ENCODE assay signal across 8 cellular contexts in the genomic region with DNA sequence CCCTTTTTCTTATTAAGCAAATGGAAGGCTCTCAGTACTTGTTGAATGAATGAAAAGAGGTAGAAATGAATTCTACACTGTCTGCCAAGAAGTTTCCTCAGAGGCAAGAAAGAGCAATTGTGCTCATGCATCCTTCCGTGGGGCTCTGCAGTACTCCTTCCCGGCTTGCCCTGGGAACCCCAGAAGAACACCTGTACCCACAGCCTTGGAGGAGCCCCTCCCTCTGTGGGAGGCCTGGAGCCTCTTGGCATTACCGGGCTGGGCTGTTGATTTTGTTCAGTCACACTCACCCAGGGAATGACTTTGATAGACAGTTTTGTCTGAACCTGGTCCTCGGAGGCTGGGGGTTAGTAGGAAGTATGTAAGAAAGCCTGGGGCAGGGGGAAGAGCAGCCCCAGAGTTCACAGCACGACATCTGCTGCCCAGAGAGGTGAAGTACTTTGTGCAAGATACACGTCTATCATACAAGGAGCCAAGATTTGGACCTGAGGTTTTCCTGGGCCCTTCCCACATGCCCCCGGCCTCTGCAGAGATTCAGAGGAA.
DNase-seq lines count a peak whose midpoint lies in the region; ATAC-seq and TF ChIP-seq lines count a peak whose summit lies in the region.
"Had no signal": no experiment of that assay in that cellular context is flagged by ENCODE, and none has a peak within 500 bp of the region (broad histone marks: within the 10 kb centered on the region; RNA-seq: fewer than 3 reads in every experiment).

No MANE protein-coding gene starts in this region.

- H3K27me3 Mint-ChIP-seq in activated naive CD8-positive, alpha-beta T cell treated with anti-CD3 and anti-CD28 coated beads for 36 hours = no peaks in the 10 kb centered on the region
- H3K27me3 Mint-ChIP-seq in stimulated activated naive CD8-positive, alpha-beta T cell treated with anti-CD3 and anti-CD28 coated beads, Interleukin-15, Interleukin-2, amounts not matched to agents 100 ng/mL and 50 ng/mL, for 24 hours = no peaks in the 10 kb centered on the region

- no peaks in the 10 kb centered on the region for H3K27me3 ChIP-seq in layer of hippocampus (ENCODE audit: control insufficient read depth, insufficient read depth, low read length)

- H3K4me3 Mint-ChIP-seq in activated naive CD8-positive, alpha-beta T cell treated with anti-CD3 and anti-CD28 coated beads for 36 hours = peak overlapping the region; percentile 76
- peak overlapping the region; percentile 67 for H3K4me3 Mint-ChIP-seq in stimulated activated naive CD8-positive, alpha-beta T cell treated with anti-CD3 and anti-CD28 coated beads, Interleukin-15, Interleukin-2, amounts not matched to agents 100 ng/mL and 50 ng/mL, for 24 hours

- H3K27ac ChIP-seq in layer of hippocampus (ENCODE audit: low read depth, low read length) = peak overlapping the region; percentile 58

- H3K4me1 Mint-ChIP-seq in activated naive CD8-positive, alpha-beta T cell treated with anti-CD3 and anti-CD28 coated beads for 36 hours = peaks cover 51% of the 10 kb centered on the region
- peaks cover 33% of the 10 kb centered on the region for H3K4me1 Mint-ChIP-seq in stimulated activated naive CD8-positive, alpha-beta T cell treated with anti-CD3 and anti-CD28 coated beads, Interleukin-15, Interleukin-2, amounts not matched to agents 100 ng/mL and 50 ng/mL, for 24 hours (ENCODE audit: low read depth)

- no peak for ATAC-seq in GM18505 (IDR thresholded peaks at IDR 0.05; ENCODE audit: unreplicated experiment)
- no peak for ATAC-seq in GM18502 (IDR thresholded peaks at IDR 0.05; ENCODE audit: poor library complexity, unreplicated experiment)

- H3K9me3 Mint-ChIP-seq in activated naive CD8-positive, alpha-beta T cell treated with anti-CD3 and anti-CD28 coated beads for 36 hours = peaks cover 9% of the 10 kb centered on the region
- peaks cover 3% of the 10 kb centered on the region for H3K9me3 Mint-ChIP-seq in stimulated activated naive CD8-positive, alpha-beta T cell treated with anti-CD3 and anti-CD28 coated beads, Interleukin-15, Interleukin-2, amounts not matched to agents 100 ng/mL and 50 ng/mL, for 24 hours

- no peak for TF ChIP-seq POLR2A in GM18505 (IDR thresholded peaks at IDR 0.05; ENCODE audit: borderline replicate concordance, extremely low read depth, insufficient read depth, insufficient read length)

- peaks cover 10% of the 10 kb centered on the region for H3K36me3 Mint-ChIP-seq in activated naive CD8-positive, alpha-beta T cell treated with anti-CD3 and anti-CD28 coated beads for 36 hours
- peaks cover 4% of the 10 kb centered on the region for H3K36me3 Mint-ChIP-seq in stimulated activated naive CD8-positive, alpha-beta T cell treated with anti-CD3 and anti-CD28 coated beads, Interleukin-15, Interleukin-2, amounts not matched to agents 100 ng/mL and 50 ng/mL, for 24 hours (ENCODE audit: low read depth)

- peak overlapping the region; percentile 96 for H3K27ac Mint-ChIP-seq in activated naive CD8-positive, alpha-beta T cell treated with anti-CD3 and anti-CD28 coated beads for 36 hours
- peak overlapping the region; percentile 88 for H3K27ac Mint-ChIP-seq in stimulated activated naive CD8-positive, alpha-beta T cell treated with anti-CD3 and anti-CD28 coated beads, Interleukin-15, Interleukin-2, amounts not matched to agents 100 ng/mL and 50 ng/mL, for 24 hours

- DNase-seq in NOMO-1 (lab: John Stamatoyannopoulos, UW; ENCODE audit: unreplicated experiment in 2 of 2) (peak; percentile 65 to 84), AG08396 (ENCODE audit: low spot score) (no peak)
- DNase-seq in activated naive CD8-positive, alpha-beta T cell treated with anti-CD3 and anti-CD28 coated beads for 36 hours = no peak
- DNase-seq: NCI-H446 had no signal

Comparison
In these comparisons a context has a peak if more than half of its experiments do, and no peak if none do; other contexts are left out.
1. DNase-seq: peak in NOMO-1 (2 of 2); none in activated naive CD8-positive, alpha-beta T cell treated with anti-CD3 and anti-CD28 coated beads for 36 hours (single experiment) and AG08396 (single experiment).